In genomic region chr13:31846182-31846938, GRCh38 we compare ENCODE assay signal across 8 cellular contexts.
A peak's percentile ranks its signal among the peaks of the same experiment; 100 is the strongest.
DNase-seq lines count a peak whose midpoint lies in the region; ATAC-seq, FAIRE-seq and TF ChIP-seq lines count a peak whose summit lies in the region.

No MANE protein-coding gene starts in this region.

- H3K27me3 Mint-ChIP-seq in T-helper 1 cell treated with Interleukin-12 subunit alpha and Interleukin-12 subunit beta and Interleukin-4 antibody, amounts not matched to agents 30 μg/mL and 1 μg/mL, for 36 hours (ENCODE audit: low read depth), result peaks cover 79% of the 10 kb centered on the region

- H3K4me1 Mint-ChIP-seq in T-helper 1 cell treated with Interleukin-12 subunit alpha and Interleukin-12 subunit beta and Interleukin-4 antibody, amounts not matched to agents 30 μg/mL and 1 μg/mL, for 36 hours (ENCODE audit: low read depth), result peaks cover 15% of the 10 kb centered on the region

- in situ Hi-C loops in astrocyte of the cerebellum (cut with HindIII; ENCODE audit: low sequenced_read_pairs), result no loop called here

- no peaks in the 10 kb centered on the region for H3K36me3 Mint-ChIP-seq in T-helper 1 cell treated with Interleukin-12 subunit alpha and Interleukin-12 subunit beta and Interleukin-4 antibody, amounts not matched to agents 30 μg/mL and 1 μg/mL, for 36 hours (ENCODE audit: low read depth)

- H3K27ac ChIP-seq in rectal smooth muscle tissue (ENCODE audit: low read depth, low read length) (no peak overlapping the region), vagina (peak overlapping the region; percentile 49)

- H3K36me3 ChIP-seq in rectal smooth muscle tissue (ENCODE audit: control insufficient read depth, insufficient read depth, low read length) (no peaks in the 10 kb centered on the region), vagina (no peaks in the 10 kb centered on the region)

- H3K4me3 ChIP-seq in astrocyte of the cerebellum (ENCODE audit: low read depth, low read length) (peak overlapping the region; percentile 52), rectal smooth muscle tissue (ENCODE audit: low read length) (peak overlapping the region; percentile 69), vagina (peak overlapping the region; percentile 65 to 73)

- H3K27ac Mint-ChIP-seq in T-helper 1 cell treated with Interleukin-12 subunit alpha and Interleukin-12 subunit beta and Interleukin-4 antibody, amounts not matched to agents 30 μg/mL and 1 μg/mL, for 36 hours, result no peak overlapping the region

- H3K9me3 ChIP-seq in vagina, result no peaks in the 10 kb centered on the region

- H3K4me3 Mint-ChIP-seq in T-helper 1 cell treated with Interleukin-12 subunit alpha and Interleukin-12 subunit beta and Interleukin-4 antibody, amounts not matched to agents 30 μg/mL and 1 μg/mL, for 36 hours, result peak overlapping the region; percentile 82

- TF ChIP-seq CTCF in astrocyte of the cerebellum (IDR thresholded peaks at IDR 0.05; ENCODE audit: low read depth, low read length, missing control alignments) (no peak), vagina (IDR thresholded peaks at IDR 0.05) (no peak)

- peak; percentile 99 for ATAC-seq in HG02798 (IDR thresholded peaks at IDR 0.05; ENCODE audit: poor library complexity, unreplicated experiment)

- intact Hi-C loops in vagina (cut with DNase I), result no loop called here

- no peak overlapping the region for H3K9ac ChIP-seq in rectal smooth muscle tissue (ENCODE audit: low read length)

- H3K9me3 Mint-ChIP-seq in T-helper 1 cell treated with Interleukin-12 subunit alpha and Interleukin-12 subunit beta and Interleukin-4 antibody, amounts not matched to agents 30 μg/mL and 1 μg/mL, for 36 hours, result no peaks in the 10 kb centered on the region

- H3K27me3 ChIP-seq in rectal smooth muscle tissue (ENCODE audit: control insufficient read depth, insufficient read depth, low read length), result no peaks in the 10 kb centered on the region
- H3K27me3 ChIP-seq in vagina, result no peaks in the 10 kb centered on the region

- TF ChIP-seq POLR2A in GM12892 (IDR thresholded peaks at IDR 0.05; ENCODE audit: low read depth, low read length), result no peak
- no peak for TF ChIP-seq POLR2A in vagina (IDR thresholded peaks at IDR 0.05)

- H3K4me1 ChIP-seq in rectal smooth muscle tissue (ENCODE audit: control insufficient read depth, insufficient read depth, low read length) (no peaks in the 10 kb centered on the region), vagina (peaks cover 16% of the 10 kb centered on the region)

- peak; percentile 68 for FAIRE-seq in GM12892 (lab: Jason Lieb, UNC)

- DNase-seq in GM12892 (ENCODE audit: insufficient read length) (peak; percentile 63), NCI-H1417 (lab: John Stamatoyannopoulos, UW) (peak; percentile 82 to 93 (median 93)), astrocyte of the cerebellum (ENCODE audit: low read depth) (peak; percentile 45), hippocampal formation (lab: John Stamatoyannopoulos, UW) (peak; percentile 71 to 75), vagina (ENCODE audit: extremely low spot score in 2 of 2) (no peak)

Comparison
In these comparisons a context has a peak if more than half of its experiments do, and no peak if none do; other contexts are left out.
1. DNase-seq: peak in GM12892 (single experiment), NCI-H1417 (3 of 3), astrocyte of the cerebellum (single experiment) and hippocampal formation (2 of 2); none in vagina (0 of 2).
2. Peak in every context shown above with its lines, with median percentiles within 50 percentile points of each other: H3K4me3 ChIP-seq.